8 cellular contexts compared by ENCODE assay signal in genomic region chrX:15143050-15143824, GRCh38.
DNase-seq lines count a peak whose midpoint lies in the region; ATAC-seq, FAIRE-seq and TF ChIP-seq lines count a peak whose summit lies in the region.

No MANE protein-coding gene starts in this region.

- H3K9me3 ChIP-seq in fibroblast of lung (ENCODE audit: control insufficient read depth, insufficient read depth, low read depth, low read length) = no peaks in the 10 kb centered on the region

- no peak overlapping the region for H3K9ac ChIP-seq in fibroblast of lung (ENCODE audit: insufficient read depth, low read length)

- no peak overlapping the region for H3K27ac ChIP-seq in fibroblast of lung (ENCODE audit: insufficient read depth, low read length)

- H4K20me1 ChIP-seq in fibroblast of lung (ENCODE audit: control insufficient read depth, extremely low read depth, insufficient read depth, low read length) = no peaks in the 10 kb centered on the region

- no peak for FAIRE-seq in urothelium cell line (lab: Jason Lieb, UNC)

- peak; percentile 53 to 77 for TF ChIP-seq CTCF in fibroblast of lung (conservative IDR thresholded peaks at IDR 0.05 in 1 of 2, IDR thresholded peaks at IDR 0.05 in 1 of 2; ENCODE audit: low read depth in 1 of 2, low read length in 2 of 2)

- no peak overlapping the region for H2AFZ ChIP-seq in fibroblast of lung (ENCODE audit: low read length)

- ATAC-seq in HG02981 (IDR thresholded peaks at IDR 0.05; ENCODE audit: unreplicated experiment) = peak; percentile 64

- no peaks in the 10 kb centered on the region for H3K36me3 ChIP-seq in fibroblast of lung (ENCODE audit: control insufficient read depth, insufficient read depth, low read length)

- H3K79me2 ChIP-seq in fibroblast of lung (ENCODE audit: control insufficient read depth, insufficient read depth, low read length) = no peaks in the 10 kb centered on the region

- H3K4me3 ChIP-seq in fibroblast of lung (replicated peaks in 1 of 4; ENCODE audit: control extremely low read depth in 1 of 4, insufficient read depth in 1 of 4, low read depth in 3 of 4, low read length in 4 of 4) = no peak overlapping the region

- H3K4me2 ChIP-seq in fibroblast of lung (ENCODE audit: extremely low read depth, insufficient read depth, low read length) = no peak overlapping the region

- no peaks in the 10 kb centered on the region for H3K4me1 ChIP-seq in fibroblast of lung (ENCODE audit: control insufficient read depth, extremely low read depth, insufficient read depth, low read length)

- peak; percentile 4 for DNase-seq in SIG-M5 treated with dmso at 0.1 percent for 504 hours (lab: John Stamatoyannopoulos, UW; ENCODE audit: unreplicated experiment)
- DNase-seq in SIG-M5 (lab: John Stamatoyannopoulos, UW) = no peak
- peak; percentile 74 for DNase-seq in NCI-H82 (lab: John Stamatoyannopoulos, UW)
- peak; percentile 46 for DNase-seq in activated T-cell treated with anti-CD3 and anti-CD28 coated beads for 4 hours
- peak; percentile 30 to 41 for DNase-seq in fibroblast of lung (ENCODE audit: low read depth in 2 of 2)
- peak in 32 of 56 donors; percentile 0 to 59 (median 2) for DNase-seq in nucleus accumbens (lab: John Stamatoyannopoulos, UW)
- DNase-seq in urothelium cell line (ENCODE audit: low spot score) = peak; percentile 13

- H3K27me3 ChIP-seq in fibroblast of lung (ENCODE audit: control insufficient read depth, insufficient read depth, low read length) = no peaks in the 10 kb centered on the region
